In the genomic region with DNA sequence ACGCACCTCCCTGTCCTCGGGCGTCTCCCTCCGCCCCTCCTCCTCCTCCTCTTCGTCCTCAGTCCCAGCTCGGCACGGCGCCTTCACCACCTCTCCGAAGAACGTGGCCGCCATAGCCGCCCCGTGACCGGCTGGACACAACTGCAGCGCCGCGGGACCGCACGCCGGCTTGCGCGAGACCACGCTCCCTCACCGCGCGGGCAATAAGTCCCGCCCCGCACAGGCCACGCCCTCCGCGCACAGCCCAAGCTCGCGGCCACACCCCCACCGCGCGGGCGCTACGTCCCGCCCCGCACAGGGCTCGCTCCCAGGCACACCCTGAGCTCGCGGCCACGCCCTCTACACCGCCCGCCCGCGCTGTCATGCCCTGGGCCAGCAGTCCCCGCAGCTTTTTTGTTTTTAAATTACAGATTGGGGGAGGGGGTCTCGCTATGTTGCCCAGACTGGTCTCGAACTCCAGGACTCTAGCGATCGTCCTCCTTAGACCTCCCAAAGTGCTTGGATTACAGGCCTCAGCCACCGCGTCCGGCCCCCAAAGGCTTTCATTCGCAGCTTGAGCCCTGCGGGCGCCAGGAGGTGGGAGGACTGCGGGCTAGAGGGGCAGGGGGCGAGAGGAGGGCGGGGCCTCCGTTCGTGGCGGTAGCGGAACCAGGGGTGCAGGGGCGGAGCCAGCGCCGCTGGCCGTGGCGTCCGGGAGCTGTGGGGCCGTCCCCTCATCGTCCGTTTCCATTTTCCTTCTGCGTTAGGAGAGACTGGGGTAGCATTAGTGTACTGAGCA, we compare ENCODE assay signal across 8 cellular contexts. TPM values are rescaled to one million over a fixed set of nuclear protein-coding genes. Genes with fewer than 3 reads are reported as not detected.
DNase-seq lines count a peak whose midpoint lies in the region; ATAC-seq and TF ChIP-seq lines count a peak whose summit lies in the region.

A gene with protein sequence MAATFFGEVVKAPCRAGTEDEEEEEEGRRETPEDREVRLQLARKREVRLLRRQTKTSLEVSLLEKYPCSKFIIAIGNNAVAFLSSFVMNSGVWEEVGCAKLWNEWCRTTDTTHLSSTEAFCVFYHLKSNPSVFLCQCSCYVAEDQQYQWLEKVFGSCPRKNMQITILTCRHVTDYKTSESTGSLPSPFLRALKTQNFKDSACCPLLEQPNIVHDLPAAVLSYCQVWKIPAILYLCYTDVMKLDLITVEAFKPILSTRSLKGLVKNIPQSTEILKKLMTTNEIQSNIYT (minus strand): TSS at position 180 of the 778 bp plus-strand sequence. CDS start 66 bp downstream, at position 114.

- DNase-seq in COLO829 (ENCODE audit: low spot score) (peak; percentile 74), HT1080 (ENCODE audit: low read depth) (peak; percentile 94), NOMO-1 (lab: John Stamatoyannopoulos, UW; ENCODE audit: unreplicated experiment in 2 of 2) (peak; percentile 90 to 99), lung (ENCODE audit: low spot score) (peak; percentile 95)
- peak; percentile 88 for DNase-seq in effector CD8-positive, alpha-beta T cell (lab: John Stamatoyannopoulos, UW)
- DNase-seq in stimulated activated CD4-positive, alpha-beta T cell treated with anti-CD3 and anti-CD28 coated beads, TNF-alpha, amount 100 ng/mL, for 24 hours (ENCODE audit: low read depth in 3 of 3): peak; percentile 88 to 95 (median 90)

- no peaks in the 10 kb centered on the region for H3K27me3 ChIP-seq in lung (ENCODE audit: control insufficient read depth, insufficient read depth)

- peak within 1 kb of the TSS; percentile 88 to 92 for H3K27ac ChIP-seq in lung (ENCODE audit: low read depth in 1 of 2, low read length in 1 of 2)

- POLR2A ChIA-PET in activated CD8-positive, alpha-beta memory T cell treated with anti-CD3 and anti-CD28 coated beads for 36 hours (lab: Charles Lee): interaction anchor here (0.5 to 2.0 kb wide), 7 partner anchors 11 to 376 kb away, joined by 3 to 16 read pairs (median 3); a partner anchor contains a TSS

- no peaks in the 10 kb centered on the region for H3K9me3 ChIP-seq in lung (ENCODE audit: control insufficient read depth in 2 of 2, insufficient read depth in 1 of 2, low read length in 1 of 2)

- ATAC-seq in GM21367 (IDR thresholded peaks at IDR 0.05; ENCODE audit: unreplicated experiment) (peak; percentile 77), lung (ENCODE audit: insufficient read depth, low FRiP score) (peak; percentile 99)

- H3K4me1 ChIP-seq in lung (ENCODE audit: control insufficient read depth in 2 of 2, insufficient read depth in 2 of 2, low read length in 2 of 2): peaks cover 2 to 8% of the 10 kb centered on the region in 2 donors

- H3K36me3 ChIP-seq in lung (ENCODE audit: control insufficient read depth in 2 of 2, insufficient read depth in 2 of 2, low read length in 2 of 2): peaks cover 2 to 3% of the 10 kb centered on the region in 2 donors

- WGBS in lung, 2 donors: 0 to 1% methylated on average over 74 to 76 of the region's 76 CpGs

- peak within 1 kb of the TSS; percentile 79 for H3K4me3 ChIP-seq in lung

- CTCF ChIA-PET in activated CD8-positive, alpha-beta memory T cell treated with anti-CD3 and anti-CD28 coated beads for 36 hours (lab: Charles Lee): interaction anchor here (0.8 to 1.9 kb wide), 3 partner anchors 13 to 204 kb away, joined by 3 to 6 read pairs (median 3); no protein-coding TSS in a partner anchor

- no peak for TF ChIP-seq CTCF in lung (IDR thresholded peaks at IDR 0.05; ENCODE audit: control extremely low read depth, extremely low read depth)

RNA-seq across cellular contexts. Expression of the gene that starts here (rescaled TPM):
- 157 and 169 TPM in 2 replicates for total RNA-seq in HT1080 (2014; rRNA removed; shearing (Covaris generic))
- 81.3 and 88.4 TPM in 2 replicates for polyA plus RNA-seq in HT1080 (2015; cell fraction: cytosol; rRNA removed)
- 52.5 and 60.4 TPM in 2 replicates for polyA plus RNA-seq in HT1080 (2015; cell fraction: nucleus; rRNA removed)
- 100 to 1,000 TPM; 121 TPM for total RNA-seq in activated CD8-positive, alpha-beta memory T cell treated with anti-CD3 and anti-CD28 coated beads for 36 hours
- 10 to 100 TPM; 17.9 to 28.5 TPM for total RNA-seq in lung
- polyA plus RNA-seq in lung: 10 to 100 TPM; 40.5 to 62.0 TPM

Comparison
In these comparisons a context has a peak if more than half of its experiments do, and no peak if none do; other contexts are left out.
1. Peak in every context shown above with its lines: DNase-seq, ATAC-seq, H3K4me3 ChIP-seq and H3K27ac ChIP-seq.